28 cellular contexts compared by ENCODE assay signal in the genomic region with DNA sequence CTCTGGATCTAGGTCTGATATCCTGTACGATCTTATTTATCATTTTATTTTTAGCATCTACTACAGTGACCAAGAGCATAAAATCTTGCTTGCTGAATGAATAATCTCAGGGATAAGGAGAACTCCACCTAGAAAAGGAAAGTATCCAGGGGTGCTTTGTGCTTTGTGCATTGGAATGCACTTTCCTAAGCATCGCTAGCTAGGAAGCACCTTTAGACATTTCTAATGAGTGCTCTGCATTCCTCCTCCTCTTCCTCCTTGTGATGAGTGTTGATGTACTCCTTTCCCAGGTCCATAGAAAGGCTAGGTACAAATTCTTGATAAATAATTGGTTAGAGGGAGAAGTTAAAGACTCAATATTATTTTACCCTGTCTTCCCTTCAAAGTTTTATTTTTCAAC.
"Had no signal": no experiment of that assay in that cellular context is flagged by ENCODE, and none has a peak within 500 bp of the region (broad histone marks: within the 10 kb centered on the region; RNA-seq: fewer than 3 reads in every experiment).

No MANE protein-coding gene starts in this region.

- H3K4me1 Mint-ChIP-seq: mesothelial cell of epicardium had no signal

- H3K9me3 ChIP-seq: colonic mucosa, esophagus squamous epithelium, gastrocnemius medialis, heart right ventricle, left lung, lower lobe of right lung, mucosa of descending colon had no signal

- ATAC-seq: effector memory CD8-positive, alpha-beta T cell; esophagus mucosa; gastrocnemius medialis; heart right ventricle; left cardiac atrium; left lung; left ventricle myocardium superior; lower lobe of right lung; mucosa of descending colon had no signal

- H3K27ac ChIP-seq: colonic mucosa, epithelial cell of prostate, esophagus squamous epithelium, gastrocnemius medialis, heart right ventricle, left lung, lower lobe of right lung had no signal

- H3K36me3 Mint-ChIP-seq: mesothelial cell of epicardium had no signal

- FAIRE-seq: endometrium, islet of Langerhans, keratinocyte had no signal

- H3K9me3 Mint-ChIP-seq: dendritic cell treated with granulocyte-macrophage colony-stimulating factor and Interleukin-4, amounts not matched to agents 40 ng/mL and 50 ng/mL, for 4 days; effector memory CD8-positive, alpha-beta T cell; endodermal cell; mesothelial cell of epicardium; naive B cell had no signal

- H3K4me1 ChIP-seq: colonic mucosa, gastrocnemius medialis, heart right ventricle, left lung, lower lobe of right lung had no signal

- H3K27ac Mint-ChIP-seq: dendritic cell treated with granulocyte-macrophage colony-stimulating factor and Interleukin-4, amounts not matched to agents 40 ng/mL and 50 ng/mL, for 4 days; effector memory CD8-positive, alpha-beta T cell; endodermal cell; mesothelial cell of epicardium had no signal

- DNase-seq: colonic mucosa; cortex of kidney; effector CD8-positive, alpha-beta T cell; effector memory CD8-positive, alpha-beta T cell; endodermal cell; erythroblast; esophagus squamous epithelium; foreskin fibroblast; foreskin melanocyte; gastrocnemius medialis; glutamatergic neuron; head of caudate nucleus; heart right ventricle; hippocampal formation; left cardiac atrium; left lung; left ventricle myocardium superior; lower lobe of right lung; mesenchymal stem cell; mucosa of descending colon; naive B cell had no signal

- H3K36me3 ChIP-seq: colonic mucosa had no signal

- H3K27me3 ChIP-seq: colonic mucosa, esophagus squamous epithelium, gastrocnemius medialis, heart right ventricle, left lung had no signal

- H3K4me3 ChIP-seq: colonic mucosa, esophagus squamous epithelium, gastrocnemius medialis, heart right ventricle, left lung, lower lobe of right lung, mucosa of descending colon had no signal

- H3K4me3 Mint-ChIP-seq: dendritic cell treated with granulocyte-macrophage colony-stimulating factor and Interleukin-4, amounts not matched to agents 40 ng/mL and 50 ng/mL, for 4 days; effector memory CD8-positive, alpha-beta T cell; endodermal cell; mesothelial cell of epicardium; naive B cell had no signal

- H3K27me3 Mint-ChIP-seq: dendritic cell treated with granulocyte-macrophage colony-stimulating factor and Interleukin-4, amounts not matched to agents 40 ng/mL and 50 ng/mL, for 4 days; effector memory CD8-positive, alpha-beta T cell; naive B cell had no signal
